In the genomic region with DNA sequence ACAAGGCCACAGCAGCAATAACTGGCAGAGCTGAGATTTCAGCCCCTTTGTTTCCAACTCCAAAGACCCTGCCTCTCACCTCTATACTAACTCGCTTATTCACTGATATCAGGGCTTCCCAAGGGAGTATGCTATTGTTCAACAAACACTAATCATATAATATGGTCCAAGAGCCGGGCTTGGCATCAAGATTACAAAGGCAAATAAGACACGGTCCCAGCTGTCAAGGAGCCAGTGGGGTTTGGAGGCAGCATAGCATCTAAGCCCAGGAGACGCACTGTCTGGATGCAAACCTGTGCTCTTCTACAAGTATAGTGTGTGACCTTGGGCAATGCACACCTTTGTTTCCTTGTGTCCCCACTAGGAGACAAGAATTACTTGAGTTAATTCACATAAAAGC, we compare ENCODE assay signal across 28 cellular contexts.
"Had no signal": no experiment of that assay in that cellular context is flagged by ENCODE, and none has a peak within 500 bp of the region (broad histone marks: within the 10 kb centered on the region; RNA-seq: fewer than 3 reads in every experiment).

No MANE protein-coding gene starts in this region.

- H3K27ac Mint-ChIP-seq: activated naive CD4-positive, alpha-beta T cell treated with anti-CD3 and anti-CD28 coated beads, Interleukin-2, amount 50 U/mL, for 72 hours; activated T-helper 17 cell treated with anti-CD3 and anti-CD28 coated beads, Interleukin-2, amount 50 U/mL, for 72 hours; effector memory CD8-positive, alpha-beta T cell; naive thymus-derived CD4-positive, alpha-beta T cell had no signal

- H3K4me1 ChIP-seq: breast epithelium, colonic mucosa had no signal

- H3K4me3 Mint-ChIP-seq: activated T-helper 17 cell treated with anti-CD3 and anti-CD28 coated beads, Interleukin-2, amount 50 U/mL, for 72 hours; central memory CD8-positive, alpha-beta T cell; effector memory CD8-positive, alpha-beta T cell; naive thymus-derived CD4-positive, alpha-beta T cell; neural crest cell had no signal

- ATAC-seq: activated naive CD4-positive, alpha-beta T cell treated with anti-CD3 and anti-CD28 coated beads, Interleukin-2, amount 50 U/mL, for 72 hours; activated T-helper 17 cell treated with anti-CD3 and anti-CD28 coated beads, Interleukin-2, amount 50 U/mL, for 72 hours; effector memory CD8-positive, alpha-beta T cell; esophagus mucosa; naive thymus-derived CD4-positive, alpha-beta T cell had no signal

- H3K27ac ChIP-seq: ascending aorta, breast epithelium, colonic mucosa, left lung, sigmoid colon, spleen, upper lobe of left lung, VCaP had no signal

- H3K4me1 Mint-ChIP-seq: activated T-helper 17 cell treated with anti-CD3 and anti-CD28 coated beads, Interleukin-2, amount 50 U/mL, for 72 hours; neural crest cell had no signal

- H3K4me3 ChIP-seq: ascending aorta, breast epithelium, colonic mucosa, dorsolateral prefrontal cortex, left lung, lung, sigmoid colon, spleen, upper lobe of left lung had no signal

- DNase-seq: activated CD4-positive, alpha-beta T cell treated with anti-CD3 and anti-CD28 coated beads for 1 hour; activated T-cell treated with anti-CD3 and anti-CD28 coated beads, Interleukin-2, amount 50 U/mL, for 1 hour; colonic mucosa; dorsolateral prefrontal cortex; effector memory CD8-positive, alpha-beta T cell; glutamatergic neuron; hippocampal formation; kidney glomerular epithelial cell; left lung; naive thymus-derived CD4-positive, alpha-beta T cell; occipital lobe; posterior cingulate gyrus; sigmoid colon; spleen; stimulated activated CD4-positive, alpha-beta T cell treated with anti-CD3 and anti-CD28 coated beads, Interleukin-4, amount 100 ng/mL, for 1 hour; stimulated activated naive CD4-positive, alpha-beta T cell; upper lobe of left lung had no signal

- H3K9me3 ChIP-seq: ascending aorta, breast epithelium, colonic mucosa, left lung, sigmoid colon, upper lobe of left lung had no signal

- H3K27me3 Mint-ChIP-seq: activated T-helper 17 cell treated with anti-CD3 and anti-CD28 coated beads, Interleukin-2, amount 50 U/mL, for 72 hours; central memory CD8-positive, alpha-beta T cell; effector memory CD8-positive, alpha-beta T cell; naive thymus-derived CD4-positive, alpha-beta T cell had no signal

- H3K36me3 ChIP-seq: breast epithelium, colonic mucosa had no signal

- H3K27me3 ChIP-seq: ascending aorta, breast epithelium, colonic mucosa, dorsolateral prefrontal cortex, left lung, sigmoid colon, spleen, upper lobe of left lung had no signal

- FAIRE-seq: endothelial cell of umbilical vein, frontal cortex had no signal

- H3K9me3 Mint-ChIP-seq: activated naive CD4-positive, alpha-beta T cell treated with anti-CD3 and anti-CD28 coated beads, Interleukin-2, amount 50 U/mL, for 72 hours; activated T-helper 17 cell treated with anti-CD3 and anti-CD28 coated beads, Interleukin-2, amount 50 U/mL, for 72 hours; central memory CD8-positive, alpha-beta T cell; effector memory CD8-positive, alpha-beta T cell; neural crest cell had no signal
